In the genomic region with DNA sequence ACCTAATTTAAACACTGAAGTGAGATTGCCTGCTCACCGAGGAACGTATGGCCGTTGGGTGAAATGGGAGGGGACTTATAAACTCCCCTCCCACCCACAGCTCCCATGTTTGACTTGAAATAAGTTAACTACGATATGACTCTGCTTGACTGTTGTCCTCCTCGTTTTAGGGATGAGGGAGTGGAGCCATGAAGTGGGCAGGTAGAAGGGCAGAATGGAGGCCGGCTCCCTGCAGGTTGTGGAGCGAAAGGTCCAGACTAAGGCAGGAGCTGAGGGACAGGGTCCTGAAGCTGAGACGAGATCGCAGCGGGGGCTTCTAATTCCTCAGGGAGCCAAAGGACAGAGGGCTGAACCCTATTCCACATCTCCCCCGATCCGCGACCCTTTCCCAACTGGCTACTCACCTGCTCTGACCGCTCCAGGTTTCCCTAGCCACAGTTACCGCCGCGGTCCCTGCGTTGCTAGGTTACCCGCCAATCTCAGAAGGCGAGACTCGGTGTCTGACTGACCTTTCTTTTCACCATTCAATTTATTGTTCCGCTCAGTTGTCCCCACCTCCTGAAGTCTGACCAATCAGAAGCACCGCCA, we compare ENCODE assay signal across 8 cellular contexts. TPM values are rescaled to one million over a fixed set of nuclear protein-coding genes. Genes with fewer than 3 reads are reported as not detected.
A peak's percentile ranks its signal among the peaks of the same experiment; 100 is the strongest.
DNase-seq lines count a peak whose midpoint lies in the region; ATAC-seq and TF ChIP-seq lines count a peak whose summit lies in the region.

No MANE protein-coding gene starts in this region.

- H3K4me3 ChIP-seq in MM.1S (ENCODE audit: low read length) (peak overlapping the region; percentile 57), colonic mucosa (peak overlapping the region; percentile 43), neural cell (ENCODE audit: low read length) (peak overlapping the region; percentile 74)

- no peak for TF ChIP-seq RAD21 in neural cell (conservative IDR thresholded peaks at IDR 0.05)

- no peaks in the 10 kb centered on the region for H4K20me1 ChIP-seq in MM.1S (ENCODE audit: insufficient read depth, low read length)
- H4K20me1 ChIP-seq in neural cell (ENCODE audit: insufficient read depth): no peaks in the 10 kb centered on the region

- peak; percentile 32 for DNase-seq in DMS 273 (lab: John Stamatoyannopoulos, UW; ENCODE audit: unreplicated experiment)
- DNase-seq in DMS 273 treated with DMSO at 0.1 percent for 48 hours (lab: John Stamatoyannopoulos, UW): no peak
- no peak for DNase-seq in MM.1S
- DNase-seq in colonic mucosa: no peak
- DNase-seq in NCI-H1105 (lab: John Stamatoyannopoulos, UW): no peak
- no peak for DNase-seq in stimulated activated CD4-positive, alpha-beta T cell treated with anti-CD3 and anti-CD28 coated beads, Interleukin-4, amount 100 ng/mL, for 1 hour

- H3K9me2 ChIP-seq in MM.1S (replicated peaks; ENCODE audit: insufficient read depth, low read length): no peaks in the 10 kb centered on the region
- no peaks in the 10 kb centered on the region for H3K9me2 ChIP-seq in neural cell (ENCODE audit: insufficient read depth, low read length)

- H2AFZ ChIP-seq in MM.1S (ENCODE audit: low read length): peak overlapping the region; percentile 53
- H2AFZ ChIP-seq in neural cell (ENCODE audit: low read depth, low read length): no peak overlapping the region

- intact Hi-C loops in colonic mucosa (cut with DNase I): no loop called here

- H3K9me3 ChIP-seq in MM.1S (replicated peaks; ENCODE audit: insufficient read depth, low read length): no peaks in the 10 kb centered on the region
- no peaks in the 10 kb centered on the region for H3K9me3 ChIP-seq in colonic mucosa
- no peaks in the 10 kb centered on the region for H3K9me3 ChIP-seq in neural cell (ENCODE audit: low read length)

- H3K27ac ChIP-seq in MM.1S (ENCODE audit: low read length) (no peak overlapping the region), colonic mucosa (peak overlapping the region; percentile 5), neural cell (ENCODE audit: low read length) (no peak overlapping the region)

- H3K9ac ChIP-seq in MM.1S (ENCODE audit: low read length) (peak overlapping the region; percentile 38; the same call in 1 of the 2 replicates), colonic mucosa (ENCODE audit: low read depth in 2 of 2, low read length in 2 of 2) (peak overlapping the region; percentile 46 to 88), neural cell (ENCODE audit: low read length) (peak overlapping the region; percentile 58)

- H3K4me2 ChIP-seq in MM.1S (ENCODE audit: low read depth, low read length) (peak overlapping the region; percentile 76), neural cell (ENCODE audit: low read length) (peak overlapping the region; percentile 65)

- TF ChIP-seq EP300 in neural cell (conservative IDR thresholded peaks at IDR 0.05; ENCODE audit: poor library complexity, severe bottlenecking): no peak

- no peaks in the 10 kb centered on the region for H3K36me3 ChIP-seq in MM.1S (replicated peaks; ENCODE audit: insufficient read depth, low read length)
- no peaks in the 10 kb centered on the region for H3K36me3 ChIP-seq in colonic mucosa
- H3K36me3 ChIP-seq in neural cell (ENCODE audit: insufficient read depth, low read length): no peaks in the 10 kb centered on the region

- no peak for ATAC-seq in GM19023 (IDR thresholded peaks at IDR 0.05; ENCODE audit: unreplicated experiment)

- H3K4me1 ChIP-seq in MM.1S (ENCODE audit: low read length) (no peaks in the 10 kb centered on the region), colonic mucosa (peaks cover 7% of the 10 kb centered on the region)

- H3K79me2 ChIP-seq in MM.1S (ENCODE audit: low read length) (peaks cover 19% of the 10 kb centered on the region), neural cell (replicated peaks; ENCODE audit: insufficient read depth, low read length) (no peaks in the 10 kb centered on the region)

- TF ChIP-seq CTCF in MM.1S (IDR thresholded peaks at IDR 0.05; ENCODE audit: low read length) (no peak), colonic mucosa (IDR thresholded peaks at IDR 0.05) (no peak), neural cell (IDR thresholded peaks at IDR 0.05; ENCODE audit: poor library complexity, severe bottlenecking) (no peak)

- H3F3A ChIP-seq in MM.1S (ENCODE audit: insufficient read depth, low read length) (peaks cover 9% of the 10 kb centered on the region; the same call in 1 of the 2 replicates), neural cell (ENCODE audit: insufficient read depth, low read length, poor library complexity, severe bottlenecking) (no peaks in the 10 kb centered on the region)

- H3K27me3 ChIP-seq in MM.1S (replicated peaks; ENCODE audit: insufficient read depth, low read length): no peaks in the 10 kb centered on the region
- H3K27me3 ChIP-seq in colonic mucosa: no peaks in the 10 kb centered on the region
- H3K27me3 ChIP-seq in neural cell (ENCODE audit: insufficient read depth, low read depth, low read length): no peaks in the 10 kb centered on the region

TF ChIP-seq in neural cell, 6 proteins besides CTCF, POLR2A, EP300 and RAD21:
- no peak for TF ChIP-seq EZH2 (IDR thresholded peaks at IDR 0.05; ENCODE audit: borderline replicate concordance, insufficient read depth, low read length, poor library complexity, severe bottlenecking)
- TF ChIP-seq SMC3 (conservative IDR thresholded peaks at IDR 0.05; ENCODE audit: poor library complexity): no peak
- TF ChIP-seq POLR2AphosphoS5 (IDR thresholded peaks at IDR 0.05): no peak
- no peak for TF ChIP-seq TAF1 (IDR thresholded peaks at IDR 0.05; ENCODE audit: low read depth)
- TF ChIP-seq, protein P1, sequence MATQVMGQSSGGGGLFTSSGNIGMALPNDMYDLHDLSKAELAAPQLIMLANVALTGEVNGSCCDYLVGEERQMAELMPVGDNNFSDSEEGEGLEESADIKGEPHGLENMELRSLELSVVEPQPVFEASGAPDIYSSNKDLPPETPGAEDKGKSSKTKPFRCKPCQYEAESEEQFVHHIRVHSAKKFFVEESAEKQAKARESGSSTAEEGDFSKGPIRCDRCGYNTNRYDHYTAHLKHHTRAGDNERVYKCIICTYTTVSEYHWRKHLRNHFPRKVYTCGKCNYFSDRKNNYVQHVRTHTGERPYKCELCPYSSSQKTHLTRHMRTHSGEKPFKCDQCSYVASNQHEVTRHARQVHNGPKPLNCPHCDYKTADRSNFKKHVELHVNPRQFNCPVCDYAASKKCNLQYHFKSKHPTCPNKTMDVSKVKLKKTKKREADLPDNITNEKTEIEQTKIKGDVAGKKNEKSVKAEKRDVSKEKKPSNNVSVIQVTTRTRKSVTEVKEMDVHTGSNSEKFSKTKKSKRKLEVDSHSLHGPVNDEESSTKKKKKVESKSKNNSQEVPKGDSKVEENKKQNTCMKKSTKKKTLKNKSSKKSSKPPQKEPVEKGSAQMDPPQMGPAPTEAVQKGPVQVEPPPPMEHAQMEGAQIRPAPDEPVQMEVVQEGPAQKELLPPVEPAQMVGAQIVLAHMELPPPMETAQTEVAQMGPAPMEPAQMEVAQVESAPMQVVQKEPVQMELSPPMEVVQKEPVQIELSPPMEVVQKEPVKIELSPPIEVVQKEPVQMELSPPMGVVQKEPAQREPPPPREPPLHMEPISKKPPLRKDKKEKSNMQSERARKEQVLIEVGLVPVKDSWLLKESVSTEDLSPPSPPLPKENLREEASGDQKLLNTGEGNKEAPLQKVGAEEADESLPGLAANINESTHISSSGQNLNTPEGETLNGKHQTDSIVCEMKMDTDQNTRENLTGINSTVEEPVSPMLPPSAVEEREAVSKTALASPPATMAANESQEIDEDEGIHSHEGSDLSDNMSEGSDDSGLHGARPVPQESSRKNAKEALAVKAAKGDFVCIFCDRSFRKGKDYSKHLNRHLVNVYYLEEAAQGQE (IDR thresholded peaks at IDR 0.05; ENCODE audit: borderline replicate concordance): no peak
- no peak for TF ChIP-seq MXI1 (conservative IDR thresholded peaks at IDR 0.05; ENCODE audit: poor library complexity, severe bottlenecking)

RNA-seq across cellular contexts. Expression of a gene that starts 0.6 kb away (rescaled TPM):
- total RNA-seq in colonic mucosa: 10 to 100 TPM; 55.5 to 85.6 TPM
- polyA plus RNA-seq in neural cell: 3.8 and 4.0 TPM in 2 replicates
- 2.2 and 2.3 TPM in 2 replicates for polyA minus RNA-seq in neural cell

RNA-seq across cellular contexts. Expression of a gene that starts 35.2 kb away (rescaled TPM):
- 10 to 100 TPM; 13.9 to 26.9 TPM for total RNA-seq in colonic mucosa
- polyA plus RNA-seq in neural cell: 22.8 and 23.3 TPM in 2 replicates
- 21.4 and 23.9 TPM in 2 replicates for polyA minus RNA-seq in neural cell

RNA-seq across cellular contexts. Expression of a gene that starts 35.4 kb away (rescaled TPM):
- total RNA-seq in colonic mucosa: 10 to 100 TPM; 54.8 to 98.3 TPM
- polyA plus RNA-seq in neural cell: 52.2 and 63.3 TPM in 2 replicates
- 26.1 and 28.0 TPM in 2 replicates for polyA minus RNA-seq in neural cell
